ENCODE assay signal across 8 cellular contexts in the genomic region with DNA sequence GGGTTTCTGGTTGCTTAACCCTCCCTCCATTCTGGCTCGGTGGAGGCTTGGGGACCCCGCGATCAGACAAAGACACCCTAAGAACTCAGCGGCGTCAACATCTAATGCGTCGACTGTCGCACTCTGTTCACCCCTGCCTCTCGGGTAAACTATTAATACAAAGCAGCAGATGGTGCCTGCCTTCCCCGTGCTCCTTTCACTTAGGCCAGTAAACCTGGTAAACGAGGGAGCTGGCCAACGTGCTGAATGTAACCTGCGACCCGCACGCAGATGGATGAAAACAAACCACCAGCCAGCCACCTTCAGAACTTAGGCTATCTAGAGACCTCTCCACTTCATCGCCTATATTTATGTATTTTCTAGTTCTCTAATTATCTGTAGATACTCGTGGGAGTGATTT. TPM values are rescaled to one million over a fixed set of nuclear protein-coding genes. Genes with fewer than 3 reads are reported as not detected.
DNase-seq lines count a peak whose midpoint lies in the region; ATAC-seq, FAIRE-seq and TF ChIP-seq lines count a peak whose summit lies in the region.

No MANE protein-coding gene starts in this region.

- intact Hi-C loops in endothelial cell of umbilical vein (cut with micrococcal nuclease) = no loop called here

- H3K9me1 ChIP-seq in endothelial cell of umbilical vein (replicated peaks; ENCODE audit: control insufficient read depth, extremely low read depth, insufficient read depth, low read length) = no peaks in the 10 kb centered on the region

- peak; percentile 32 for ATAC-seq in GM23338
- no peak for ATAC-seq in HG02623 (IDR thresholded peaks at IDR 0.05; ENCODE audit: unreplicated experiment)

- peak overlapping the region; percentile 83 for H3K4me2 ChIP-seq in GM23338
- H3K4me2 ChIP-seq in endothelial cell of umbilical vein (ENCODE audit: insufficient read depth, low read length) = no peak overlapping the region
- no peak overlapping the region for H3K4me2 ChIP-seq in osteoblast (ENCODE audit: insufficient read depth, low read length)

- no peak for FAIRE-seq in endothelial cell of umbilical vein (lab: Jason Lieb, UNC)

- H2AFZ ChIP-seq in GM23338 (no peak overlapping the region; the same call in 1 of the 2 replicates), endothelial cell of umbilical vein (ENCODE audit: low read depth, low read length) (no peak overlapping the region), osteoblast (ENCODE audit: low read length) (no peak overlapping the region)

- H3K27me3 ChIP-seq in GM23338 (ENCODE audit: insufficient read depth) (no peaks in the 10 kb centered on the region), endothelial cell of umbilical vein (ENCODE audit: control insufficient read depth in 2 of 2, insufficient read depth in 2 of 2, low read length in 2 of 2) (peaks cover 18 to 32% of the 10 kb centered on the region in 2 experiments), osteoblast (ENCODE audit: insufficient read depth, low read length) (peaks cover 33% of the 10 kb centered on the region)

- H3K9me3 Mint-ChIP-seq in GM23338 = no peaks in the 10 kb centered on the region; the same call in 2 of the 3 replicates

- no TSS peak for BruUV-seq in endothelial cell of umbilical vein (replicated peaks; lab: Mats Ljungman, UMichigan)

- peaks cover 13% of the 10 kb centered on the region for H3K4me1 ChIP-seq in GM23338 (ENCODE audit: insufficient read depth)
- H3K4me1 ChIP-seq in endothelial cell of umbilical vein (ENCODE audit: control insufficient read depth, extremely low read depth, insufficient read depth, low read length) = no peaks in the 10 kb centered on the region
- no peaks in the 10 kb centered on the region for H3K4me1 ChIP-seq in osteoblast (ENCODE audit: insufficient read depth, low read length)

- H3K9me2 ChIP-seq in GM23338 (ENCODE audit: insufficient read depth) = no peaks in the 10 kb centered on the region

- dilution Hi-C loops in endothelial cell of umbilical vein (cut with MboI; ENCODE audit: extremely low pct_ligation_motif_present, low sequenced_read_pairs) = no loop called here

- H3K36me3 Mint-ChIP-seq in GM23338 (ENCODE audit: low read depth) = no peaks in the 10 kb centered on the region

- H3K4me3 ChIP-seq in GM23338 (peak overlapping the region; percentile 82), endothelial cell of umbilical vein (replicated peaks in 1 of 3; ENCODE audit: insufficient read depth in 1 of 3, low read depth in 1 of 3, low read length in 3 of 3) (no peak overlapping the region), osteoblast (ENCODE audit: insufficient read depth, low read length) (no peak overlapping the region)

- H4K20me1 ChIP-seq in GM23338 (replicated peaks; ENCODE audit: insufficient read depth) = no peaks in the 10 kb centered on the region
- H4K20me1 ChIP-seq in endothelial cell of umbilical vein (replicated peaks; ENCODE audit: control insufficient read depth, extremely low read depth, insufficient read depth, low read length) = no peaks in the 10 kb centered on the region
- no peaks in the 10 kb centered on the region for H4K20me1 ChIP-seq in osteoblast (ENCODE audit: insufficient read depth, low read length)

- POLR2A ChIA-PET in endothelial cell of umbilical vein (lab: Charles Lee) = no interaction called here

- no peak for TF ChIP-seq POLR2A in endothelial cell of umbilical vein (IDR thresholded peaks at IDR 0.05; ENCODE audit: low read depth, low read length)

- H3K27ac ChIP-seq in GM23338 (ENCODE audit: low read depth) (no peak overlapping the region), endothelial cell of umbilical vein (ENCODE audit: insufficient read depth, low read depth, low read length) (no peak overlapping the region), osteoblast (ENCODE audit: low read depth, low read length) (no peak overlapping the region)

- DNase-seq in GM23338 (ENCODE audit: low spot score) = peak; percentile 97
- DNase-seq in NCI-H69 (lab: John Stamatoyannopoulos, UW) = peak; percentile 89
- peak; percentile 21 for DNase-seq in endothelial cell of umbilical vein (ENCODE audit: low read depth, low spot score)
- DNase-seq in osteoblast (ENCODE audit: insufficient read length, low spot score, missing footprints) = peak; percentile 87
- DNase-seq in stimulated activated CD4-positive, alpha-beta T cell treated with anti-CD3 and anti-CD28 coated beads, Interleukin-2, amount 100 ng/mL, for 48 hours = no peak
- DNase-seq in activated effector memory CD4-positive, alpha-beta T cell treated with anti-CD3 and anti-CD28 coated beads, Interleukin-2, amount 50 U/mL, for 16 hours = no peak
- no peak for DNase-seq in stimulated activated CD4-positive, alpha-beta T cell treated with anti-CD3 and anti-CD28 coated beads, Interleukin-4, amount 100 ng/mL, for 24 hours

- H3K9me3 ChIP-seq in endothelial cell of umbilical vein (replicated peaks; ENCODE audit: control insufficient read depth, insufficient read depth, low read length) (no peaks in the 10 kb centered on the region), osteoblast (ENCODE audit: low read depth, low read length) (no peaks in the 10 kb centered on the region)

- no peaks in the 10 kb centered on the region for H3K36me3 ChIP-seq in GM23338 (ENCODE audit: insufficient read depth)
- no peaks in the 10 kb centered on the region for H3K36me3 ChIP-seq in endothelial cell of umbilical vein (ENCODE audit: control insufficient read depth in 2 of 2, extremely low read depth in 1 of 2, insufficient read depth in 2 of 2, low read length in 2 of 2)
- H3K36me3 ChIP-seq in osteoblast (ENCODE audit: insufficient read depth, low read length) = no peaks in the 10 kb centered on the region

- peaks cover 9% of the 10 kb centered on the region for H3K27me3 Mint-ChIP-seq in GM23338 (ENCODE audit: insufficient read depth, low read depth, poor library complexity)

- H3K9ac ChIP-seq in endothelial cell of umbilical vein (replicated peaks; ENCODE audit: extremely low read depth, insufficient read depth, low read length) = no peak overlapping the region

- no peak; a peak in 1 of 4 replicates for TF ChIP-seq CTCF in GM23338 (conservative IDR thresholded peaks at IDR 0.05; ENCODE audit: low read depth in 2 of 2)
- no peak for TF ChIP-seq CTCF in endothelial cell of umbilical vein (IDR thresholded peaks at IDR 0.05; ENCODE audit: extremely low read depth in 1 of 2, insufficient read depth in 1 of 2, low read depth in 1 of 2, low read length in 2 of 2)
- no peak for TF ChIP-seq CTCF in osteoblast (IDR thresholded peaks at IDR 0.05; ENCODE audit: extremely low read depth, low read depth, low read length)

- H3F3A ChIP-seq in GM23338 (replicated peaks; ENCODE audit: low read depth) = no peaks in the 10 kb centered on the region

- H3K79me2 ChIP-seq in GM23338 (replicated peaks; ENCODE audit: insufficient read depth) (peaks cover 12% of the 10 kb centered on the region; the same call in 1 of the 2 replicates), endothelial cell of umbilical vein (ENCODE audit: control insufficient read depth, insufficient read depth, low read length) (no peaks in the 10 kb centered on the region), osteoblast (ENCODE audit: insufficient read depth, low read length) (no peaks in the 10 kb centered on the region)

- H3K4me1 Mint-ChIP-seq in GM23338 = peaks cover 15% of the 10 kb centered on the region

- CTCF ChIA-PET in endothelial cell of umbilical vein (lab: Charles Lee) = no interaction called here

- H3K27ac Mint-ChIP-seq in GM23338 = no peak overlapping the region

- peak overlapping the region; percentile 91 for H3K4me3 Mint-ChIP-seq in GM23338

TF ChIP-seq in endothelial cell of umbilical vein, 7 proteins besides CTCF, POLR2A, EP300 and RAD21:
- no peak for TF ChIP-seq POLR2AphosphoS5 (IDR thresholded peaks at IDR 0.05; ENCODE audit: insufficient read depth, low read depth, low read length)
- no peak for TF ChIP-seq JUN (IDR thresholded peaks at IDR 0.05; ENCODE audit: borderline replicate concordance, insufficient read depth, insufficient read length, low read depth)
- TF ChIP-seq MYC (IDR thresholded peaks at IDR 0.05; ENCODE audit: low read depth, low read length) = no peak
- no peak for TF ChIP-seq FOS (IDR thresholded peaks at IDR 0.05; ENCODE audit: borderline replicate concordance, insufficient read depth, low read length)
- TF ChIP-seq MAX (IDR thresholded peaks at IDR 0.05; ENCODE audit: insufficient read depth, insufficient read length) = no peak
- no peak for TF ChIP-seq EZH2 (IDR thresholded peaks at IDR 0.05; ENCODE audit: borderline replicate concordance, low read depth, low read length, severe bottlenecking)
- no peak for TF ChIP-seq GATA2 (IDR thresholded peaks at IDR 0.05; ENCODE audit: insufficient read depth, insufficient read length, low read depth, low read length)

RNA-seq across cellular contexts. Expression of gene CADPS, which starts 0.8 kb away (rescaled TPM):
- total RNA-seq in GM23338 (2014; rRNA removed; shearing (Covaris generic)) = 16.4 and 22.0 TPM in 2 replicates
- polyA plus RNA-seq in GM23338 (2016; fragmentation: Nextera tagmentation; extraction: Ambion mirVana) (9.5 and 14.7 TPM in 2 replicates), endothelial cell of umbilical vein (not detected in 2 replicates)
- total RNA-seq in endothelial cell of umbilical vein (not detected in 2 replicates), osteoblast (3.2 TPM in 1 of 2 replicates, not detected in the other)
- polyA plus RNA-seq in endothelial cell of umbilical vein (2011; cell fraction: cytosol; rRNA removed) = not detected in 2 replicates
- polyA plus RNA-seq in endothelial cell of umbilical vein (2011; cell fraction: nucleus; rRNA removed) = not detected in 2 replicates
- polyA plus RNA-seq in endothelial cell of umbilical vein (2012) = not detected in 2 replicates
- polyA minus RNA-seq in endothelial cell of umbilical vein = not detected in 2 replicates
- not detected for polyA minus RNA-seq in endothelial cell of umbilical vein (2011; cell fraction: cytosol; rRNA and poly(A)+ RNA removed)
- polyA minus RNA-seq in endothelial cell of umbilical vein (2011; cell fraction: nucleus; rRNA and poly(A)+ RNA removed) = not detected in 2 replicates

Comparison
In these comparisons a context has a peak if more than half of its experiments do, and no peak if none do; other contexts are left out.
1. DNase-seq: peak in GM23338 (single experiment), NCI-H69 (single experiment), endothelial cell of umbilical vein (single experiment) and osteoblast (single experiment); none in stimulated activated CD4-positive, alpha-beta T cell treated with anti-CD3 and anti-CD28 coated beads, Interleukin-2, amount 100 ng/mL, for 48 hours (0 of 2), activated effector memory CD4-positive, alpha-beta T cell treated with anti-CD3 and anti-CD28 coated beads, Interleukin-2, amount 50 U/mL, for 16 hours (single experiment) and stimulated activated CD4-positive, alpha-beta T cell treated with anti-CD3 and anti-CD28 coated beads, Interleukin-4, amount 100 ng/mL, for 24 hours (single experiment).